2 cellular contexts compared by ENCODE assay signal in genomic region chr2:138497294-138497693, GRCh38.
A peak's percentile ranks its signal among the peaks of the same experiment; 100 is the strongest.
TF ChIP-seq lines count a peak whose summit lies in the region.

No MANE protein-coding gene starts in this region.

TF ChIP-seq in HEK293, 187 proteins besides CTCF, POLR2A, EP300 and RAD21 (continued from another document):
- TF ChIP-seq ZBTB44 (tag by site-specific recombination; IDR thresholded peaks at IDR 0.05) (no peak), GFI1B (tag by site-specific recombination; IDR thresholded peaks at IDR 0.05) (no peak), ZNF214 (tag by site-specific recombination; IDR thresholded peaks at IDR 0.05; ENCODE audit: borderline replicate concordance) (no peak), ZNF366 (tag by site-specific recombination; conservative IDR thresholded peaks at IDR 0.05) (peak; percentile 68), ZNF280D (tag by site-specific recombination; IDR thresholded peaks at IDR 0.05) (no peak), PRDM2 (tag by site-specific recombination; IDR thresholded peaks at IDR 0.05; ENCODE audit: borderline replicate concordance) (no peak), ZXDB (tag by site-specific recombination; IDR thresholded peaks at IDR 0.05) (no peak), ZFP41 (tag by site-specific recombination; IDR thresholded peaks at IDR 0.05; ENCODE audit: borderline replicate concordance) (no peak), ZNF311 (tag by site-specific recombination; IDR thresholded peaks at IDR 0.05; ENCODE audit: borderline replicate concordance) (no peak), ZNF792 (tag by site-specific recombination; IDR thresholded peaks at IDR 0.05) (no peak), BCL11A (tag by site-specific recombination; IDR thresholded peaks at IDR 0.05; ENCODE audit: low read depth) (no peak), ZIC2 (tag by site-specific recombination; IDR thresholded peaks at IDR 0.05) (no peak), ZBTB21 (tag by site-specific recombination; IDR thresholded peaks at IDR 0.05) (no peak), ZNF664 (tag by site-specific recombination; IDR thresholded peaks at IDR 0.05) (no peak), ZBTB20 (tag by site-specific recombination; IDR thresholded peaks at IDR 0.05) (no peak), ZFP37 (tag by site-specific recombination; IDR thresholded peaks at IDR 0.05) (no peak)

TF ChIP-seq in K562, 482 proteins besides CTCF, POLR2A, EP300 and RAD21 (continued from another document):
- TF ChIP-seq ZNF512 (tag; IDR thresholded peaks at IDR 0.05) (peak; percentile 94), ZNF197 (CRISPR knock-in tag; IDR thresholded peaks at IDR 0.05; ENCODE audit: low read depth) (no peak)
